Comparison of ENCODE assay signal across 22 cellular contexts in the genomic region with DNA sequence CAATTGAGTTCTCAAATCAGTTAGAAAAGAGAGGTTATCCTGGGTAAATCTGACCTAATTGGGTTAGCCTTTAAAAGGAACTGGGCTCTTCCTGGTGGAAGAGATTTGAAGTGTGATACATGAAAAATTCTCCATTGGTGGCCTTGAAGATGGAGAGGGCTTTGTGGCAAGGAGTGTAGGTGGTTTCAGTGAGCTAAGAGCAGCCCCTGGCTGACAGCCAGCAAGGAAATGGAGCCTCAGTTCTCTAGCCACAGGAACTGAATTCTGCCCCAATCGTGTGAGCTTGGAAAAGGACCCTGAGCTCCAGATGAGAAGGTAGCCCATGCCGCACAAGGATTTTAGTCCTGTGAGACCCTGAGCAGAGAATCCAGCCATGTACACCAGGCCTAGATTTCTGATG. TPM values are rescaled to one million over a fixed set of nuclear protein-coding genes. Genes with fewer than 3 reads are reported as not detected.
DNase-seq lines count a peak whose midpoint lies in the region; ATAC-seq and TF ChIP-seq lines count a peak whose summit lies in the region.
"Had no signal": no experiment of that assay in that cellular context is flagged by ENCODE, and none has a peak within 500 bp of the region (broad histone marks: within the 10 kb centered on the region; RNA-seq: fewer than 3 reads in every experiment).

No MANE protein-coding gene starts in this region.

- H4K20me1 ChIP-seq in hepatocyte (ENCODE audit: insufficient read depth, poor library complexity, severe bottlenecking), result no peaks in the 10 kb centered on the region

- 82% methylated on average over 2 of the region's 2 CpGs for WGBS in hepatocyte (ENCODE audit: low lambda C conversion rate, missing lambda C conversion rate)

- no peak overlapping the region for H3K4me3 ChIP-seq in hepatocyte
- H3K4me3 ChIP-seq: skin epidermis, testis had no signal

- no peaks in the 10 kb centered on the region for H3K27me3 ChIP-seq in hepatocyte
- H3K27me3 ChIP-seq: testis had no signal

- DNase-seq in DMS79 treated with DMSO at 0.1 percent for 48 hours (lab: John Stamatoyannopoulos, UW), result peak; percentile 72
- peak; percentile 36 for DNase-seq in SK-N-DZ (ENCODE audit: low spot score)
- DNase-seq in hepatocyte (ENCODE audit: low spot score), result no peak
- no peak for DNase-seq in SIG-M5 (lab: John Stamatoyannopoulos, UW)
- no peak for DNase-seq in NCI-H187 treated with DMSO at 0.1 percent for 48 hours (lab: John Stamatoyannopoulos, UW)
- no peak for DNase-seq in Right ventricle myocardium superior
- DNase-seq: activated T-cell treated with anti-CD3 and anti-CD28 coated beads, Interleukin-2, amount 50 U/mL, for 1 hour; AML-193; effector CD4-positive, alpha-beta T cell; head of caudate nucleus; mesenchymal stem cell; NCI-H1436 treated with DMSO at 0.1 percent for 48 hours; NCI-H510A treated with DMSO at 0.1 percent for 48 hours; OCI-M1; posterior cingulate gyrus; stimulated activated CD4-positive, alpha-beta T cell treated with anti-CD3 and anti-CD28 coated beads, Interleukin-4, amount 100 ng/mL, for 24 hours; SW 1271; testis had no signal

- peak overlapping the region; percentile 83 for H3K27ac ChIP-seq in hepatocyte
- H3K27ac ChIP-seq: skin epidermis, testis had no signal

- H3K79me2 ChIP-seq in hepatocyte, result no peaks in the 10 kb centered on the region

- H3K9me2 ChIP-seq in hepatocyte (replicated peaks; ENCODE audit: insufficient read depth), result no peaks in the 10 kb centered on the region

- H3K36me3 ChIP-seq in hepatocyte (replicated peaks; ENCODE audit: insufficient read depth, low read depth), result no peaks in the 10 kb centered on the region

- intact Hi-C loops in Right ventricle myocardium superior (cut with DNase I), result no loop called here

- H2AFZ ChIP-seq in hepatocyte, result no peak overlapping the region

- TF ChIP-seq CTCF in hepatocyte (IDR thresholded peaks at IDR 0.05; ENCODE audit: poor library complexity), result no peak

- no peak for TF ChIP-seq RAD21 in Ishikawa (IDR thresholded peaks at IDR 0.05; ENCODE audit: low read depth)

- peaks cover 31% of the 10 kb centered on the region for H3K4me1 ChIP-seq in hepatocyte (ENCODE audit: insufficient read depth)
- H3K4me1 ChIP-seq: testis had no signal

- H3K4me2 ChIP-seq in hepatocyte, result no peak overlapping the region

- no peak for TF ChIP-seq EP300 in Ishikawa (IDR thresholded peaks at IDR 0.05; ENCODE audit: borderline replicate concordance)

- no peaks in the 10 kb centered on the region for H3K9me3 ChIP-seq in hepatocyte (ENCODE audit: low read depth)
- H3K9me3 ChIP-seq: testis had no signal

- ATAC-seq in Right ventricle myocardium superior (ENCODE audit: poor library complexity), result no peak
- ATAC-seq: activated naive CD4-positive, alpha-beta T cell treated with anti-CD3 and anti-CD28 coated beads, Interleukin-2, amount 50 U/mL, for 72 hours; natural killer cell treated with Interleukin-12 subunit alpha and Interleukin-12 subunit beta and Interleukin-15 and Interleukin-18, amount 100 ng/mL, for 72 hours had no signal

TF ChIP-seq in Ishikawa, 13 proteins besides CTCF, POLR2A, EP300 and RAD21:
- no peak for TF ChIP-seq CREB1 (IDR thresholded peaks at IDR 0.05; ENCODE audit: low read depth)
- TF ChIP-seq NFIC (IDR thresholded peaks at IDR 0.05), result peak; percentile 5; the same call in 1 of the 2 replicates
TF ChIP-seq in Ishikawa: peak in this region for 1.

RNA-seq across cellular contexts. Expression of gene HYI, which starts 12.7 kb away (rescaled TPM):
- polyA plus RNA-seq in SK-N-DZ (2014; cell fraction: cytosol; rRNA removed), result 4.0 and 6.6 TPM in 2 replicates
- 7.3 and 7.8 TPM in 2 replicates for polyA plus RNA-seq in SK-N-DZ (2014; cell fraction: nucleus; rRNA removed)
- 25.9 and 37.5 TPM in 2 replicates for total RNA-seq in hepatocyte
- 30.7 and 31.4 TPM in 2 replicates for polyA plus RNA-seq in hepatocyte
- total RNA-seq in Right ventricle myocardium superior, result 20.1 TPM

Comparison
In these comparisons a context has a peak if more than half of its experiments do, and no peak if none do; other contexts are left out.
1. DNase-seq: peak in DMS79 treated with DMSO at 0.1 percent for 48 hours (single experiment) and SK-N-DZ (single experiment); none in hepatocyte (single experiment), SIG-M5 (single experiment), NCI-H187 treated with DMSO at 0.1 percent for 48 hours (single experiment) and Right ventricle myocardium superior (single experiment).